In genomic region chr20:59307270-59307669, GRCh38 we compare ENCODE assay signal across 33 cellular contexts. TPM values are rescaled to one million over a fixed set of nuclear protein-coding genes. Genes with fewer than 3 reads are reported as not detected.
"Had no signal": no experiment of that assay in that cellular context is flagged by ENCODE, and none has a peak within 500 bp of the region (broad histone marks: within the 10 kb centered on the region; RNA-seq: fewer than 3 reads in every experiment).

No MANE protein-coding gene starts in this region.

- FAIRE-seq: endothelial cell of umbilical vein, kidney, urothelium cell line had no signal

- H3K4me3 Mint-ChIP-seq: central memory CD8-positive, alpha-beta T cell; naive thymus-derived CD8-positive, alpha-beta T cell; nephron progenitor cell; stimulated activated naive CD8-positive, alpha-beta T cell treated with anti-CD3 and anti-CD28 coated beads, Interleukin-15, amount 100 ng/mL, for 72 hours had no signal

- H3K4me1 ChIP-seq: gastroesophageal sphincter, heart left ventricle, left lung, psoas muscle, sigmoid colon, spleen, tibial artery, upper lobe of left lung had no signal

- ATAC-seq: gastroesophageal sphincter; heart left ventricle; left lung; naive thymus-derived CD8-positive, alpha-beta T cell; psoas muscle; right cardiac atrium; stimulated activated naive CD8-positive, alpha-beta T cell treated with anti-CD3 and anti-CD28 coated beads, Interleukin-15, amount 100 ng/mL, for 72 hours had no signal

- DNase-seq: dermis blood vessel endothelial cell; effector memory CD4-positive, alpha-beta T cell; esophagus squamous epithelium; heart left ventricle; kidney; left lung; mesenchymal stem cell; midbrain; naive thymus-derived CD8-positive, alpha-beta T cell; nephron progenitor cell; nucleus accumbens; posterior cingulate gyrus; psoas muscle; right cardiac atrium; sigmoid colon; spleen; stimulated activated naive CD4-positive, alpha-beta T cell; stimulated activated naive CD8-positive, alpha-beta T cell treated with anti-CD3 and anti-CD28 coated beads, Interleukin-15, amount 100 ng/mL, for 72 hours; tibial artery; upper lobe of left lung had no signal

- H3K4me1 Mint-ChIP-seq: central memory CD8-positive, alpha-beta T cell had no signal

- H3K27ac ChIP-seq: coronary artery, gastroesophageal sphincter, heart left ventricle, left lung, psoas muscle, sigmoid colon, spleen, tibial artery, upper lobe of left lung had no signal

- H3K27ac Mint-ChIP-seq: naive thymus-derived CD8-positive, alpha-beta T cell; nephron progenitor cell; stimulated activated naive CD8-positive, alpha-beta T cell treated with anti-CD3 and anti-CD28 coated beads, Interleukin-15, amount 100 ng/mL, for 72 hours had no signal

- H3K9me3 ChIP-seq: esophagus squamous epithelium, gastroesophageal sphincter, heart left ventricle, left lung, psoas muscle, sigmoid colon, spleen, tibial artery, upper lobe of left lung had no signal

- H3K4me3 ChIP-seq: coronary artery, esophagus squamous epithelium, gastroesophageal sphincter, heart left ventricle, hepatocyte, left lung, psoas muscle, sigmoid colon, spleen, tibial artery, upper lobe of left lung had no signal

- H3K27me3 ChIP-seq: upper lobe of left lung had no signal

- H3K36me3 ChIP-seq: gastroesophageal sphincter, heart left ventricle, left lung, sigmoid colon, spleen, tibial artery, upper lobe of left lung had no signal

- H3K9me3 Mint-ChIP-seq: central memory CD8-positive, alpha-beta T cell; naive thymus-derived CD8-positive, alpha-beta T cell; nephron progenitor cell; stimulated activated naive CD8-positive, alpha-beta T cell treated with anti-CD3 and anti-CD28 coated beads, Interleukin-15, amount 100 ng/mL, for 72 hours had no signal

- H3K36me3 Mint-ChIP-seq: naive thymus-derived CD8-positive, alpha-beta T cell had no signal

RNA-seq across cellular contexts. Expression of gene EDN3, which starts 6.9 kb away (rescaled TPM):
- total RNA-seq: dermis blood vessel endothelial cell; endothelial cell of umbilical vein; epithelial cell of proximal tubule; fibroblast of villous mesenchyme; left lung; lung microvascular endothelial cell; myocyte; naive thymus-derived CD8-positive, alpha-beta T cell; osteocyte; renal cortical epithelial cell; right cardiac atrium; subcutaneous adipose tissue had no signal
- polyA plus RNA-seq: endothelial cell of umbilical vein; naive thymus-derived CD8-positive, alpha-beta T cell; right cardiac atrium had no signal
